19 cellular contexts compared by ENCODE assay signal in the genomic region with DNA sequence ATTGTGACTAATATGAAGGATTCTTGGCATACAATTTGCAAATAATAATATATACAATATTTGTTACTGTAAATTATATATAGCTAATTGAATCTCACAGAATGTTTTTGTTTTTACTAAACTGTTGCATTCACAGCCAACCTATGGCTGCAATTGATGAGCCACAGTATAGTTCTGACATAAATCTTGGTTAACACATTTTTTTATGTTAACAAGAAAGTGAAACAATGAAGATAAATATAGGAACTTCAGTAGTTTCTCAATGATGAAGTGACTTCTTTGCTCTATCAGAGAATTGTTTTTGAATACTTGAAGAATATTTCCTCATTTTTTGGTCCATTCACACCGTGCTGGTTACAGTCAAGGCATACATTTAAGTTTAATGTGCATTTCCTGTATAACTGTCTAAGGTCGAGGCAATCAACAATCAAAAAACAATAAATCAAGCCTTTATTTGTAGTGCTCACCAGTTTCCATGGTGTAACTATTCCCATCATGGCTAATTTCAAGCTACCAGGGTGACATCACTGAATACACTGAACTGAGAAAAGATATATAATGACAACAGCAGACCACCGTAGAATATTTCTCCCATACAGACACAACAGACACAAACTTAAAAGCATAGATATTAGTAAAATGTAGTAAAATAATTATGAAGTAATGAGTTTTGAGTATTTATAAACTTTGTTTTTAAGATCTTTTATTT. TPM values are rescaled to one million over a fixed set of nuclear protein-coding genes. Genes with fewer than 3 reads are reported as not detected.
DNase-seq lines count a peak whose midpoint lies in the region; ATAC-seq, FAIRE-seq and TF ChIP-seq lines count a peak whose summit lies in the region.
"Had no signal": no experiment of that assay in that cellular context is flagged by ENCODE, and none has a peak within 500 bp of the region (broad histone marks: within the 10 kb centered on the region; RNA-seq: fewer than 3 reads in every experiment).

No MANE protein-coding gene starts in this region.

- H3K36me3 ChIP-seq in naive thymus-derived CD4-positive, alpha-beta T cell (ENCODE audit: control insufficient read depth in 2 of 3, insufficient read depth in 3 of 3, low read length in 3 of 3): no peaks in the 10 kb centered on the region
- H3K36me3 ChIP-seq: HAP-1 had no signal

- ATAC-seq in GM21381 (IDR thresholded peaks at IDR 0.05; ENCODE audit: unreplicated experiment) (peak; percentile 65), natural killer cell (peak; percentile 43 to 72 (median 71))
- ATAC-seq in naive thymus-derived CD4-positive, alpha-beta T cell: no peak
- ATAC-seq: Panc1, T-cell had no signal

- H3K36me3 Mint-ChIP-seq in natural killer cell: no peaks in the 10 kb centered on the region
- peaks cover 0 to 18% (median 0%) of the 10 kb centered on the region in 5 donors for H3K36me3 Mint-ChIP-seq in naive thymus-derived CD4-positive, alpha-beta T cell

- no peak for DNase-seq in GM18507 (ENCODE audit: extremely low spot score, insufficient read length, low read depth)
- peak; percentile 2 for DNase-seq in NCI-H69 (lab: John Stamatoyannopoulos, UW)
- DNase-seq in natural killer cell: no peak
- DNase-seq in dorsolateral prefrontal cortex: no peak
- no peak for DNase-seq in naive thymus-derived CD4-positive, alpha-beta T cell
- DNase-seq in islet precursor cell: no peak
- DNase-seq: COR-L47, EL, NCI-H1048, NCI-H1436 treated with DMSO at 0.1 percent for 48 hours, NCI-H2029 treated with DMSO at 0.1 percent for 48 hours, NCI-H2171 treated with DMSO at 0.1 percent for 48 hours, NCI-H446 treated with DMSO at 0.1 percent for 48 hours, NCI-H82, T-cell had no signal

- FAIRE-seq in GM18507 (lab: Jason Lieb, UNC): peak; percentile 26

- TF ChIP-seq CTCF in natural killer cell (IDR thresholded peaks at IDR 0.05) (no peak), dorsolateral prefrontal cortex (IDR thresholded peaks at IDR 0.05 in 54 of 56, conservative IDR thresholded peaks at IDR 0.05 in 2 of 56; ENCODE audit: low read depth in 1 of 56, partially characterized antibody in 56 of 56) (no peak)

- peak overlapping the region; percentile 65 to 73 for H3K27ac Mint-ChIP-seq in natural killer cell
- H3K27ac Mint-ChIP-seq in naive thymus-derived CD4-positive, alpha-beta T cell: no peak overlapping the region
- H3K27ac Mint-ChIP-seq: T-cell had no signal

- intact Hi-C loops in natural killer cell (cut with micrococcal nuclease): no loop called here
- intact Hi-C loops in dorsolateral prefrontal cortex (cut with DNase I): no loop called here
- intact Hi-C loops in naive thymus-derived CD4-positive, alpha-beta T cell (cut with micrococcal nuclease): no loop called here

- H3K27me3 ChIP-seq in dorsolateral prefrontal cortex: no peaks in the 10 kb centered on the region
- no peaks in the 10 kb centered on the region for H3K27me3 ChIP-seq in naive thymus-derived CD4-positive, alpha-beta T cell (ENCODE audit: control insufficient read depth in 2 of 2, insufficient read depth in 2 of 2, low read length in 2 of 2)

- H3K27me3 Mint-ChIP-seq in natural killer cell (ENCODE audit: low read depth in 2 of 2): no peaks in the 10 kb centered on the region
- no peaks in the 10 kb centered on the region for H3K27me3 Mint-ChIP-seq in naive thymus-derived CD4-positive, alpha-beta T cell
- H3K27me3 Mint-ChIP-seq: T-cell had no signal

- CTCF ChIA-PET in naive thymus-derived CD4-positive, alpha-beta T cell (lab: Charles Lee): no interaction called here

- H3K4me1 ChIP-seq in naive thymus-derived CD4-positive, alpha-beta T cell (ENCODE audit: control insufficient read depth in 2 of 2, insufficient read depth in 2 of 2, low read length in 2 of 2): no peaks in the 10 kb centered on the region

- POLR2A ChIA-PET in naive thymus-derived CD4-positive, alpha-beta T cell (lab: Charles Lee): no interaction called here

- H3K4me3 Mint-ChIP-seq in natural killer cell: no peak overlapping the region
- no peak overlapping the region for H3K4me3 Mint-ChIP-seq in naive thymus-derived CD4-positive, alpha-beta T cell
- H3K4me3 Mint-ChIP-seq: T-cell had no signal

- no peaks in the 10 kb centered on the region for H3K9me3 Mint-ChIP-seq in natural killer cell
- H3K9me3 Mint-ChIP-seq in naive thymus-derived CD4-positive, alpha-beta T cell: peaks cover 0 to 10% (median 0%) of the 10 kb centered on the region in 11 donors
- H3K9me3 Mint-ChIP-seq: T-cell had no signal

- H3K9me3 ChIP-seq in naive thymus-derived CD4-positive, alpha-beta T cell (ENCODE audit: control insufficient read depth in 2 of 3, low read length in 3 of 3): no peaks in the 10 kb centered on the region
- H3K9me3 ChIP-seq: HAP-1 had no signal

- H3K4me3 ChIP-seq in dorsolateral prefrontal cortex: no peak overlapping the region
- no peak overlapping the region for H3K4me3 ChIP-seq in naive thymus-derived CD4-positive, alpha-beta T cell (ENCODE audit: low read length)
- H3K4me3 ChIP-seq: HAP-1, SK-N-MC had no signal

- peaks cover 5% of the 10 kb centered on the region in 2 donors for H3K4me1 Mint-ChIP-seq in natural killer cell
- H3K4me1 Mint-ChIP-seq in naive thymus-derived CD4-positive, alpha-beta T cell: peaks cover 0 to 4% (median 0%) of the 10 kb centered on the region in 7 donors
- H3K4me1 Mint-ChIP-seq: T-cell had no signal

- no peak overlapping the region for H3K27ac ChIP-seq in dorsolateral prefrontal cortex
- no peak overlapping the region for H3K27ac ChIP-seq in naive thymus-derived CD4-positive, alpha-beta T cell (ENCODE audit: low read depth, low read length)
- H3K27ac ChIP-seq: SK-N-MC had no signal

RNA-seq across cellular contexts. Expression of a gene that starts 12.9 kb away (rescaled TPM):
- total RNA-seq in natural killer cell (10 to 100 TPM in 2 of 3 donors, 1 to 10 TPM in 1; 9.6 to 12.3 (median 10.3) TPM), dorsolateral prefrontal cortex (10 to 100 TPM in 19 of 120 experiments, 1 to 10 TPM in 101; 5.6 to 12.5 (median 8.9) TPM)
- total RNA-seq in naive thymus-derived CD4-positive, alpha-beta T cell: 10 to 100 TPM in 3 of 5 experiments, 1 to 10 TPM in 2; 6.6 to 16.4 (median 10.0) TPM
- 1 to 10 TPM; 4.4 to 6.4 TPM for polyA plus RNA-seq in naive thymus-derived CD4-positive, alpha-beta T cell

Comparison
In these comparisons a context has a peak if more than half of its experiments do, and no peak if none do; other contexts are left out.
1. H3K27ac Mint-ChIP-seq: peak in natural killer cell (2 of 2); none in naive thymus-derived CD4-positive, alpha-beta T cell (0 of 9).